11 cellular contexts compared by ENCODE assay signal in the genomic region with DNA sequence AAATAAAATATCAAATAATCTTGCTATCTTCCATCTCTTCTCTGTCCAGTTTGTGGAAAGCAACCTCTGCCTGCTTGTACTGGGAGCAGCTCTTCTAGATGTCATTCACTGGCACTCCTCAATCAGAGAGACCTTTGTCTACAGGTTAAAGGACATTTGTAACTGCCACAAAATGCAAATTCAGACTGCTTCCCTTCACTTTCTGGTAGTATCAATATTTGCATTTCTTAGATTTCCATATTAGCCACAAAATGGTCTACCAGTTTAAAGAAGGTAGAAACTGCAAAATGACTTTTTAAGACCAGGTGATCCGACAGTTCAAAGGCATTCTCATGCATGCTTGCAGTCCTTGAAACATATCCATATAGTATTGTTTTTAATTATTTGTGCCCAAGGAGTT.
"Had no signal": no experiment of that assay in that cellular context is flagged by ENCODE, and none has a peak within 500 bp of the region (broad histone marks: within the 10 kb centered on the region; RNA-seq: fewer than 3 reads in every experiment).

No MANE protein-coding gene starts in this region.

- H3K4me1 ChIP-seq: heart left ventricle, thyroid gland had no signal

- H3K27ac ChIP-seq: heart left ventricle, thyroid gland, VCaP had no signal

- H3K36me3 ChIP-seq: heart left ventricle, thyroid gland had no signal

- ATAC-seq: activated CD4-positive, alpha-beta T cell treated with anti-CD3 and anti-CD28 coated beads for 36 hours; activated CD8-positive, alpha-beta T cell treated with anti-CD3 and anti-CD28 coated beads for 36 hours; heart left ventricle; mucosa of descending colon; naive thymus-derived CD8-positive, alpha-beta T cell had no signal

- DNase-seq: activated CD4-positive, alpha-beta T cell treated with anti-CD3 and anti-CD28 coated beads for 36 hours; activated CD8-positive, alpha-beta memory T cell treated with anti-CD3 and anti-CD28 coated beads, Interleukin-2, amount 50 U/mL, for 48 hours; activated CD8-positive, alpha-beta T cell treated with anti-CD3 and anti-CD28 coated beads for 36 hours; activated naive CD4-positive, alpha-beta T cell; foreskin melanocyte; heart left ventricle; mucosa of descending colon; naive thymus-derived CD8-positive, alpha-beta T cell; posterior cingulate gyrus; thyroid gland had no signal

- H3K9me3 ChIP-seq: heart left ventricle, mucosa of descending colon, thyroid gland had no signal

- H3K4me3 ChIP-seq: heart left ventricle, mucosa of descending colon, thyroid gland had no signal

- H3K27me3 ChIP-seq: thyroid gland had no signal
